In the genomic region with DNA sequence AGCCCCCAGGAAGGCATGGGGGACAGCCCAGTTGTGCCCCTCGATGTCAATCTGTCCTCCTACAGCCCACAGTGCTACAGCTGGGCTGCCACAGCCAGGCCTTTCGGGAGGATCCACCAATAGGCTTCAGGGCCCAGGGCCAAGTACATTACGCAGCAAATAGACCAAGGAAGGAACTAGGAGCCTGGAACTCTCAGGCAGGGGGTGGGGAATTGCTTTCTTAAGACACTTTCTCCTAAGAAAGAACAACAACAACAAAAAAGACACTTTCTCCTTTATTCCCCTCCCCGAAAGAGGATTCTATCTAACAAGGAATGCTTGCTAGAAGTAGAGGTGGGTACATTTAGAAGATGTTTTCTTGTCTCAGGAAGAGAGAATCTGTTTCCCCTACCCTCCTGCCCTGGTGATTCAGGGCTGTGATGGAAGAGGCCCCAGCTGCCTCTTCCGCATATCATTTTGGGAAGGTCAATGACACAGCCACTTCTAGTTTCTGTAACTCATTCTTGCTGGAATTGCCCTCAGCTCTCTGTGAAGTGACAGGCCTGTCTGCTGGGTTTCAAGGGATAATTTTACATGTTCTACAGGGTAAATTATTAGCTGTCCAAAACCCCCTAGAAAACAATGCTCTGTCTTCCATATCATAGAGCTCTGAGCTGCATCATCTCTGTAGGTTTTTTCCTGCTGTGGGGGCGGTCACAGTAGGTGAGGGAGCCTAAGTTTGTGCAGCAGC, we compare ENCODE assay signal across 1 cellular context.
TF ChIP-seq lines count a peak whose summit lies in the region.

No MANE protein-coding gene starts in this region.

TF ChIP-seq in H1, 55 proteins besides CTCF, POLR2A, EP300 and RAD21:
- TF ChIP-seq ASH2L (IDR thresholded peaks at IDR 0.05; ENCODE audit: low read length) (no peak), SIN3A (conservative IDR thresholded peaks at IDR 0.05 in 1 of 2, IDR thresholded peaks at IDR 0.05 in 1 of 2; ENCODE audit: low read depth in 1 of 2, low read length in 2 of 2) (0 out of 4 replicates have a peak, but pooled peaks of 1 of the 2 experiments have one; percentile 23), CBX8 (IDR thresholded peaks at IDR 0.05; ENCODE audit: borderline replicate concordance, low read depth, low read length) (no peak)
